In the genomic region with DNA sequence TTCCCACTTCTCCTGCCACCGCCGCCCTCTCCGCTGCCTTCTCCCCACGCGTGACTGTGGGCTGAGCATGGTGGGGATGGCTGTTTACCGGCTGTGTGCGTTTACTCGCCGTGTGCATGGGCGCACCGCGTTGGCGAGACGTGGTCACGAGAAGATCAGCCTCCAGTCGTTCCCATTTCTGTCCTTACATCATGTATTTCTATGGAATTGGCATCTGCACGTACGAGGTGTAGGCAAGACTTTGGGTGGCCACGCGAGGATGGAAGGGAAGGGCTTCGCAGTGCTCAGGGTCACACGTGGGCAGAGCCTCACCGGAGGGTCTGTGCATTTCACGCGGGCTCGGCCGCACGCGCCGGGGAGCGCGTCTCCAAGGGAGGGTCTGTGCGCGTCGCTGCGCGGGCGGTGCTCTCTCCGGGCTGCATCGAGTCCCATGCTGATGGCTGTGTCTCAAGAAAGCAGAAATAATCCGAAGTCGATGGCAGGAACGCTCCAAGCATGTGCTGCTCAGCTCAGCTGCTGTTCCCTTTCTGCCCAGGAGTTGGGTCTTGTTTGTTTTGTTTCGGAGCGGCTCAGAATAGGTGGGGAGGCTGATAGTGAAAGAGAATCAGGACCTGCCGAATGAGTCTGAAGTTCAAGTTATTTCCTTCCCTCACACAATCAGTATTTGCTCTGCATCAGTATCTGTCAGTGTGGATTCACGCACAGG, we compare ENCODE assay signal across 8 cellular contexts. TPM values are rescaled to one million over a fixed set of nuclear protein-coding genes. Genes with fewer than 3 reads are reported as not detected.
DNase-seq lines count a peak whose midpoint lies in the region; ATAC-seq and TF ChIP-seq lines count a peak whose summit lies in the region.

No MANE protein-coding gene starts in this region.

- H3K27ac Mint-ChIP-seq in activated naive CD8-positive, alpha-beta T cell treated with anti-CD3 and anti-CD28 coated beads, Interleukin-2, amount 50 U/mL, for 24 hours, result peak overlapping the region; percentile 92

- H3K9me3 Mint-ChIP-seq in activated naive CD8-positive, alpha-beta T cell treated with anti-CD3 and anti-CD28 coated beads, Interleukin-2, amount 50 U/mL, for 24 hours, result no peaks in the 10 kb centered on the region

- H3K9me3 ChIP-seq in heart left ventricle (no peaks in the 10 kb centered on the region), parathyroid adenoma (ENCODE audit: control insufficient read depth, low read length) (no peaks in the 10 kb centered on the region)

- peaks cover 0 to 34% (median 14%) of the 10 kb centered on the region in 12 donors for H3K4me1 ChIP-seq in heart left ventricle
- H3K4me1 ChIP-seq in parathyroid adenoma, result peaks cover 3% of the 10 kb centered on the region

- peak overlapping the region; percentile 76 for H2AFZ ChIP-seq in parathyroid adenoma

- peaks cover 5% of the 10 kb centered on the region for H3K36me3 Mint-ChIP-seq in activated naive CD8-positive, alpha-beta T cell treated with anti-CD3 and anti-CD28 coated beads, Interleukin-2, amount 50 U/mL, for 24 hours (ENCODE audit: low read depth)

- peak overlapping the region in 11 of 12 donors; percentile 17 to 90 (median 73) for H3K27ac ChIP-seq in heart left ventricle
- H3K27ac ChIP-seq in parathyroid adenoma, result no peak overlapping the region

- TF ChIP-seq CTCF in GM06990 (IDR thresholded peaks at IDR 0.05; ENCODE audit: insufficient read depth, low read length, poor library complexity, severe bottlenecking), result no peak
- TF ChIP-seq CTCF in heart left ventricle (IDR thresholded peaks at IDR 0.05), result no peak
- no peak for TF ChIP-seq CTCF in parathyroid adenoma (IDR thresholded peaks at IDR 0.05)

- peak overlapping the region; percentile 96 for H3K4me3 Mint-ChIP-seq in activated naive CD8-positive, alpha-beta T cell treated with anti-CD3 and anti-CD28 coated beads, Interleukin-2, amount 50 U/mL, for 24 hours

- no peak for TF ChIP-seq POLR2A in heart left ventricle (IDR thresholded peaks at IDR 0.05)

- DNase-seq in GM06990 (ENCODE audit: extremely low read depth, insufficient read length) (peak; percentile 77), SK-N-DZ (ENCODE audit: low spot score) (peak; percentile 42), heart left ventricle (peak in 4 of 5 donors; percentile 16 to 74 (median 40)), NCI-H2029 treated with DMSO at 0.1 percent for 48 hours (lab: John Stamatoyannopoulos, UW) (no peak)
- DNase-seq in activated naive CD8-positive, alpha-beta T cell treated with anti-CD3 and anti-CD28 coated beads, Interleukin-2, amount 50 U/mL, for 24 hours, result peak; percentile 43

- peak overlapping the region; percentile 94 for H3K4me3 ChIP-seq in GM06990 (replicated peaks; ENCODE audit: low read depth, low read length)
- peak overlapping the region; percentile 45 to 94 (median 82) for H3K4me3 ChIP-seq in heart left ventricle
- H3K4me3 ChIP-seq in parathyroid adenoma (ENCODE audit: low read depth, low read length), result peak overlapping the region; percentile 68

- H3K36me3 ChIP-seq in GM06990 (ENCODE audit: control insufficient read depth, insufficient read depth, low read length) (no peaks in the 10 kb centered on the region), heart left ventricle (no peaks in the 10 kb centered on the region), parathyroid adenoma (ENCODE audit: control insufficient read depth, insufficient read depth, low read length) (no peaks in the 10 kb centered on the region)

- ATAC-seq in HG02870 (IDR thresholded peaks at IDR 0.05; ENCODE audit: unreplicated experiment) (peak; percentile 36), heart left ventricle (peak in 3 of 4 donors; percentile 24 to 41 (median 38)), GM18498 (IDR thresholded peaks at IDR 0.05; ENCODE audit: unreplicated experiment) (no peak)
- ATAC-seq in activated naive CD8-positive, alpha-beta T cell treated with anti-CD3 and anti-CD28 coated beads, Interleukin-2, amount 50 U/mL, for 24 hours, result peak; percentile 40

- H3K79me2 ChIP-seq in parathyroid adenoma, result no peaks in the 10 kb centered on the region

- H3K27me3 Mint-ChIP-seq in activated naive CD8-positive, alpha-beta T cell treated with anti-CD3 and anti-CD28 coated beads, Interleukin-2, amount 50 U/mL, for 24 hours, result peaks cover 4% of the 10 kb centered on the region

- H3K4me2 ChIP-seq in parathyroid adenoma (ENCODE audit: low read length), result peak overlapping the region; percentile 99

- H3K27me3 ChIP-seq in GM06990 (replicated peaks; ENCODE audit: control insufficient read depth, insufficient read depth, low read length) (no peaks in the 10 kb centered on the region), heart left ventricle (peaks cover 0 to 7% (median 0%) of the 10 kb centered on the region in 9 donors), parathyroid adenoma (ENCODE audit: control insufficient read depth, insufficient read depth, low read length) (no peaks in the 10 kb centered on the region)

- intact Hi-C loops in heart left ventricle (cut with DNase I), result loop anchor here in 1 of 10 donors (5.0 kb wide), 1 partner anchor 357 kb away; no protein-coding TSS in a partner anchor

- WGBS in heart left ventricle, 4 donors, result 0 to 1% (median 1%) methylated on average over 47 of the region's 47 CpGs

- no peak overlapping the region for H3K9ac ChIP-seq in parathyroid adenoma

- H3K4me1 Mint-ChIP-seq in activated naive CD8-positive, alpha-beta T cell treated with anti-CD3 and anti-CD28 coated beads, Interleukin-2, amount 50 U/mL, for 24 hours, result peaks cover 55% of the 10 kb centered on the region

RNA-seq across cellular contexts. Expression of gene CAMK1D, which starts 1.0 kb away (rescaled TPM):
- polyA plus RNA-seq in SK-N-DZ (2014; cell fraction: cytosol; rRNA removed), result 7.6 and 9.3 TPM in 2 replicates
- 3.6 and 5.2 TPM in 2 replicates for polyA plus RNA-seq in SK-N-DZ (2014; cell fraction: nucleus; rRNA removed)
- total RNA-seq in heart left ventricle, result 10 to 100 TPM in 2 of 9 donors, 1 to 10 TPM in 7; 1.8 to 16.0 (median 3.1) TPM
- polyA plus RNA-seq in heart left ventricle, result 1 to 10 TPM; 1.4 to 2.0 TPM
